Comparison of ENCODE assay signal across 1 cellular context in the genomic region with DNA sequence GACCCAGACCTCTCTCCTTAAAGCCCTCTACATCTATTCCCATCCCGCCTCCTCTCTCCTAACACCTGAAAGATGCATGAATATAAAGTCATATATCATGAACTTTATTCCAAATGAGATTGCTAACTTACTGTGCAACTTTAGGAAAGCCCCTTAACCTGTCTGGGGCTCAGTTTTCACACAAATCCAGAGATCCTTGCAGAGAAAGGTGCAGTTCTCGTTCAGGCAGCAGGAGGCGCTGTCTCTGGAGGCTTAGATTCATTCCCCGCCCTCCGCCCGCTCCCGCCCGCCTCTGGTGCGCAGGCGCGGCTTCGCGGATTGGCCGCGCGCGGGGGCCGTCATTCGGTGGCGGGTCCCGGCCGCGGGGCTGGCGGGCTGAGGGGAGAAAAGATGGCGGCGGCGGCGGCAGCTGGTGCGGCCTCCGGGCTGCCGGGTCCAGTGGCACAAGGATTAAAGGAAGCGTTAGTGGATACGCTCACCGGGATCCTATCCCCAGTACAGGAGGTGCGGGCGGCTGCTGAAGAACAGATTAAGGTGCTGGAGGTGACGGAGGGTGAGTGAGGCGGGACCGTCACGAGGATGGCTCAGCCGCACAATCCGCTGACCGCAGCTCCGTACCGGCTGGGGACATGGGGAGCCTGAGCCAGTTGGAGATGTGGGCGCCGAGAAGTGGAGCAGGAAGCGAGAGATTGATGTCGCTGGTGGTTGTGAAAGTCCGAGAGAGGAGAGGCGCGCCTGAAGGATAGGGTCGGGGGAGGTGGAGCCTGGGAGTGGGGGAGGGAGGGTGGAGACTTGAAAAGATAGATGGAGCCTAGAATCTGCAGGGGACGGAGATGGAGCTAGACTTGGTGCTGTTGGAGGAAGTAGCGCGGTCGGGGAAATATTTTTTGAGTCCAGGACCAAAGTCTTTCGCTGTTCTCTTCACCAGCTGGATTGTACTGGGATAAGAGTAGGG.
TF ChIP-seq lines count a peak whose summit lies in the region.

A gene (plus strand): TSS at position 338 of the 955 bp plus-strand sequence. CDS start 53 bp downstream, at position 391.

TF ChIP-seq in HepG2, 621 proteins besides CTCF, POLR2A, EP300 and RAD21 (continued from another document and continues in another):
- TF ChIP-seq, protein P1, sequence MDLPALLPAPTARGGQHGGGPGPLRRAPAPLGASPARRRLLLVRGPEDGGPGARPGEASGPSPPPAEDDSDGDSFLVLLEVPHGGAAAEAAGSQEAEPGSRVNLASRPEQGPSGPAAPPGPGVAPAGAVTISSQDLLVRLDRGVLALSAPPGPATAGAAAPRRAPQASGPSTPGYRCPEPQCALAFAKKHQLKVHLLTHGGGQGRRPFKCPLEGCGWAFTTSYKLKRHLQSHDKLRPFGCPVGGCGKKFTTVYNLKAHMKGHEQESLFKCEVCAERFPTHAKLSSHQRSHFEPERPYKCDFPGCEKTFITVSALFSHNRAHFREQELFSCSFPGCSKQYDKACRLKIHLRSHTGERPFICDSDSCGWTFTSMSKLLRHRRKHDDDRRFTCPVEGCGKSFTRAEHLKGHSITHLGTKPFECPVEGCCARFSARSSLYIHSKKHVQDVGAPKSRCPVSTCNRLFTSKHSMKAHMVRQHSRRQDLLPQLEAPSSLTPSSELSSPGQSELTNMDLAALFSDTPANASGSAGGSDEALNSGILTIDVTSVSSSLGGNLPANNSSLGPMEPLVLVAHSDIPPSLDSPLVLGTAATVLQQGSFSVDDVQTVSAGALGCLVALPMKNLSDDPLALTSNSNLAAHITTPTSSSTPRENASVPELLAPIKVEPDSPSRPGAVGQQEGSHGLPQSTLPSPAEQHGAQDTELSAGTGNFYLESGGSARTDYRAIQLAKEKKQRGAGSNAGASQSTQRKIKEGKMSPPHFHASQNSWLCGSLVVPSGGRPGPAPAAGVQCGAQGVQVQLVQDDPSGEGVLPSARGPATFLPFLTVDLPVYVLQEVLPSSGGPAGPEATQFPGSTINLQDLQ (CRISPR knock-in tag; IDR thresholded peaks at IDR 0.05) = peak; percentile 75; the same call in 1 of the 2 replicates
- TF ChIP-seq NFE2 (CRISPR knock-in tag; IDR thresholded peaks at IDR 0.05) (no peak), XBP1 (CRISPR knock-in tag; IDR thresholded peaks at IDR 0.05) (no peak), ETV6 (CRISPR knock-in tag; conservative IDR thresholded peaks at IDR 0.05) (peak; percentile 29; the same call in 1 of the 2 replicates), ZSCAN9 (CRISPR knock-in tag; IDR thresholded peaks at IDR 0.05; ENCODE audit: borderline replicate concordance) (peak; percentile 55; the same call in 1 of the 2 replicates), ATAD3A (CRISPR knock-in tag; IDR thresholded peaks at IDR 0.05) (0 out of 2 replicates have a peak, but pooled peaks have one; percentile 61), SCMH1 (CRISPR knock-in tag; IDR thresholded peaks at IDR 0.05; ENCODE audit: borderline replicate concordance) (no peak), ZNF773 (CRISPR knock-in tag; IDR thresholded peaks at IDR 0.05; ENCODE audit: borderline replicate concordance) (no peak), KDM3A (CRISPR knock-in tag; IDR thresholded peaks at IDR 0.05; ENCODE audit: low read depth) (no peak), NFRKB (IDR thresholded peaks at IDR 0.05) (peak; percentile 27; the same call in 1 of the 2 replicates), ZNF354B (CRISPR knock-in tag; IDR thresholded peaks at IDR 0.05) (no peak), ZNF383 (CRISPR knock-in tag; IDR thresholded peaks at IDR 0.05; ENCODE audit: borderline replicate concordance) (no peak), RBM22 (optimal IDR thresholded peaks at IDR 0.05; ENCODE audit: low read length) (no peak), MXD4 (CRISPR knock-in tag; IDR thresholded peaks at IDR 0.05) (0 out of 2 replicates have a peak, but pooled peaks have one; percentile 36), RFXAP (CRISPR knock-in tag; IDR thresholded peaks at IDR 0.05; ENCODE audit: borderline replicate concordance) (no peak), ZNF510 (CRISPR knock-in tag; IDR thresholded peaks at IDR 0.05; ENCODE audit: low read depth) (no peak), DMAP1 (CRISPR knock-in tag; IDR thresholded peaks at IDR 0.05) (peak; percentile 88), ZNF101 (CRISPR knock-in tag; IDR thresholded peaks at IDR 0.05; ENCODE audit: borderline replicate concordance, low read depth) (no peak), ZNF772 (CRISPR knock-in tag; IDR thresholded peaks at IDR 0.05) (peak; percentile 71; the same call in 1 of the 2 replicates), JUN (CRISPR knock-in tag; IDR thresholded peaks at IDR 0.05) (no peak), ATF7-NPFF (CRISPR knock-in tag; IDR thresholded peaks at IDR 0.05; ENCODE audit: low read depth) (peak; percentile 85), MXI1 (IDR thresholded peaks at IDR 0.05; ENCODE audit: borderline replicate concordance, low read depth, low read length) (0 out of 3 replicates have a peak, but pooled peaks have one; percentile 29), DPF2 (CRISPR knock-in tag; IDR thresholded peaks at IDR 0.05; ENCODE audit: borderline replicate concordance, low read depth) (no peak), NONO (IDR thresholded peaks at IDR 0.05) (no peak), NONO (CRISPR knock-in tag; conservative IDR thresholded peaks at IDR 0.05) (peak; percentile 61), MIXL1 (CRISPR knock-in tag; IDR thresholded peaks at IDR 0.05) (no peak), ZNF546 (CRISPR knock-in tag; conservative IDR thresholded peaks at IDR 0.05) (0 out of 2 replicates have a peak, but pooled peaks have one; percentile 36), ZKSCAN5 (CRISPR knock-in tag; IDR thresholded peaks at IDR 0.05) (no peak), ZNF556 (CRISPR knock-in tag; IDR thresholded peaks at IDR 0.05; ENCODE audit: borderline replicate concordance) (peak; percentile 71; the same call in 1 of the 2 replicates), ZNF124 (CRISPR knock-in tag; IDR thresholded peaks at IDR 0.05) (0 out of 2 replicates have a peak, but pooled peaks have one; percentile 19), ZNF333 (CRISPR knock-in tag; IDR thresholded peaks at IDR 0.05; ENCODE audit: borderline replicate concordance) (0 out of 2 replicates have a peak, but pooled peaks have one; percentile 53), ZNF451 (CRISPR knock-in tag; IDR thresholded peaks at IDR 0.05) (peak; percentile 76; the same call in 1 of the 2 replicates), ZNF17 (CRISPR knock-in tag; IDR thresholded peaks at IDR 0.05) (no peak), ZNF777 (CRISPR knock-in tag; IDR thresholded peaks at IDR 0.05) (no peak; the same call in 1 of the 2 replicates)
- TF ChIP-seq, protein P2, sequence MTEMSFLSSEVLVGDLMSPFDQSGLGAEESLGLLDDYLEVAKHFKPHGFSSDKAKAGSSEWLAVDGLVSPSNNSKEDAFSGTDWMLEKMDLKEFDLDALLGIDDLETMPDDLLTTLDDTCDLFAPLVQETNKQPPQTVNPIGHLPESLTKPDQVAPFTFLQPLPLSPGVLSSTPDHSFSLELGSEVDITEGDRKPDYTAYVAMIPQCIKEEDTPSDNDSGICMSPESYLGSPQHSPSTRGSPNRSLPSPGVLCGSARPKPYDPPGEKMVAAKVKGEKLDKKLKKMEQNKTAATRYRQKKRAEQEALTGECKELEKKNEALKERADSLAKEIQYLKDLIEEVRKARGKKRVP (CRISPR knock-in tag; IDR thresholded peaks at IDR 0.05) = 0 out of 4 replicates have a peak, but pooled peaks of 1 of the 2 experiments have one; percentile 22
- TF ChIP-seq, protein P3, sequence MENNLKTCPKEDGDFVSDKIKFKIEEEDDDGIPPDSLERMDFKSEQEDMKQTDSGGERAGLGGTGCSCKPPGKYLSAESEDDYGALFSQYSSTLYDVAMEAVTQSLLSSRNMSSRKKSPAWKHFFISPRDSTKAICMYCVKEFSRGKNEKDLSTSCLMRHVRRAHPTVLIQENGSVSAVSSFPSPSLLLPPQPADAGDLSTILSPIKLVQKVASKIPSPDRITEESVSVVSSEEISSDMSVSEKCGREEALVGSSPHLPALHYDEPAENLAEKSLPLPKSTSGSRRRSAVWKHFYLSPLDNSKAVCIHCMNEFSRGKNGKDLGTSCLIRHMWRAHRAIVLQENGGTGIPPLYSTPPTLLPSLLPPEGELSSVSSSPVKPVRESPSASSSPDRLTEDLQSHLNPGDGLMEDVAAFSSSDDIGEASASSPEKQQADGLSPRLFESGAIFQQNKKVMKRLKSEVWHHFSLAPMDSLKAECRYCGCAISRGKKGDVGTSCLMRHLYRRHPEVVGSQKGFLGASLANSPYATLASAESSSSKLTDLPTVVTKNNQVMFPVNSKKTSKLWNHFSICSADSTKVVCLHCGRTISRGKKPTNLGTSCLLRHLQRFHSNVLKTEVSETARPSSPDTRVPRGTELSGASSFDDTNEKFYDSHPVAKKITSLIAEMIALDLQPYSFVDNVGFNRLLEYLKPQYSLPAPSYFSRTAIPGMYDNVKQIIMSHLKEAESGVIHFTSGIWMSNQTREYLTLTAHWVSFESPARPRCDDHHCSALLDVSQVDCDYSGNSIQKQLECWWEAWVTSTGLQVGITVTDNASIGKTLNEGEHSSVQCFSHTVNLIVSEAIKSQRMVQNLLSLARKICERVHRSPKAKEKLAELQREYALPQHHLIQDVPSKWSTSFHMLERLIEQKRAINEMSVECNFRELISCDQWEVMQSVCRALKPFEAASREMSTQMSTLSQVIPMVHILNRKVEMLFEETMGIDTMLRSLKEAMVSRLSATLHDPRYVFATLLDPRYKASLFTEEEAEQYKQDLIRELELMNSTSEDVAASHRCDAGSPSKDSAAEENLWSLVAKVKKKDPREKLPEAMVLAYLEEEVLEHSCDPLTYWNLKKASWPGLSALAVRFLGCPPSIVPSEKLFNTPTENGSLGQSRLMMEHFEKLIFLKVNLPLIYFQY (CRISPR knock-in tag; IDR thresholded peaks at IDR 0.05; ENCODE audit: borderline replicate concordance) = peak; percentile 38; the same call in 1 of the 2 replicates
- TF ChIP-seq, protein P4, sequence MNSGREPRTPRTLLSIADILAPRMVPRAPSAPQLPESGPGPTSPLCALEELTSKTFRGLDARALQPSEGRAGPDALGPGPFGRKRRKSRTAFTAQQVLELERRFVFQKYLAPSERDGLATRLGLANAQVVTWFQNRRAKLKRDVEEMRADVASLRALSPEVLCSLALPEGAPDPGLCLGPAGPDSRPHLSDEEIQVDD (CRISPR knock-in tag; IDR thresholded peaks at IDR 0.05; ENCODE audit: borderline replicate concordance) = no peak
- TF ChIP-seq, protein P5, sequence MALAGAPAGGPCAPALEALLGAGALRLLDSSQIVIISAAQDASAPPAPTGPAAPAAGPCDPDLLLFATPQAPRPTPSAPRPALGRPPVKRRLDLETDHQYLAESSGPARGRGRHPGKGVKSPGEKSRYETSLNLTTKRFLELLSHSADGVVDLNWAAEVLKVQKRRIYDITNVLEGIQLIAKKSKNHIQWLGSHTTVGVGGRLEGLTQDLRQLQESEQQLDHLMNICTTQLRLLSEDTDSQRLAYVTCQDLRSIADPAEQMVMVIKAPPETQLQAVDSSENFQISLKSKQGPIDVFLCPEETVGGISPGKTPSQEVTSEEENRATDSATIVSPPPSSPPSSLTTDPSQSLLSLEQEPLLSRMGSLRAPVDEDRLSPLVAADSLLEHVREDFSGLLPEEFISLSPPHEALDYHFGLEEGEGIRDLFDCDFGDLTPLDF (CRISPR knock-in tag; IDR thresholded peaks at IDR 0.05) = peak; percentile 93
- TF ChIP-seq, protein P6, sequence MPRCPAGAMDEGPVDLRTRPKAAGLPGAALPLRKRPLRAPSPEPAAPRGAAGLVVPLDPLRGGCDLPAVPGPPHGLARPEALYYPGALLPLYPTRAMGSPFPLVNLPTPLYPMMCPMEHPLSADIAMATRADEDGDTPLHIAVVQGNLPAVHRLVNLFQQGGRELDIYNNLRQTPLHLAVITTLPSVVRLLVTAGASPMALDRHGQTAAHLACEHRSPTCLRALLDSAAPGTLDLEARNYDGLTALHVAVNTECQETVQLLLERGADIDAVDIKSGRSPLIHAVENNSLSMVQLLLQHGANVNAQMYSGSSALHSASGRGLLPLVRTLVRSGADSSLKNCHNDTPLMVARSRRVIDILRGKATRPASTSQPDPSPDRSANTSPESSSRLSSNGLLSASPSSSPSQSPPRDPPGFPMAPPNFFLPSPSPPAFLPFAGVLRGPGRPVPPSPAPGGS (CRISPR knock-in tag; IDR thresholded peaks at IDR 0.05) = peak; percentile 66; the same call in 1 of the 2 replicates
- TF ChIP-seq, protein P7, sequence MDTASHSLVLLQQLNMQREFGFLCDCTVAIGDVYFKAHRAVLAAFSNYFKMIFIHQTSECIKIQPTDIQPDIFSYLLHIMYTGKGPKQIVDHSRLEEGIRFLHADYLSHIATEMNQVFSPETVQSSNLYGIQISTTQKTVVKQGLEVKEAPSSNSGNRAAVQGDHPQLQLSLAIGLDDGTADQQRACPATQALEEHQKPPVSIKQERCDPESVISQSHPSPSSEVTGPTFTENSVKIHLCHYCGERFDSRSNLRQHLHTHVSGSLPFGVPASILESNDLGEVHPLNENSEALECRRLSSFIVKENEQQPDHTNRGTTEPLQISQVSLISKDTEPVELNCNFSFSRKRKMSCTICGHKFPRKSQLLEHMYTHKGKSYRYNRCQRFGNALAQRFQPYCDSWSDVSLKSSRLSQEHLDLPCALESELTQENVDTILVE (CRISPR knock-in tag; IDR thresholded peaks at IDR 0.05) = no peak; the same call in 1 of the 2 replicates
- TF ChIP-seq, protein P8, sequence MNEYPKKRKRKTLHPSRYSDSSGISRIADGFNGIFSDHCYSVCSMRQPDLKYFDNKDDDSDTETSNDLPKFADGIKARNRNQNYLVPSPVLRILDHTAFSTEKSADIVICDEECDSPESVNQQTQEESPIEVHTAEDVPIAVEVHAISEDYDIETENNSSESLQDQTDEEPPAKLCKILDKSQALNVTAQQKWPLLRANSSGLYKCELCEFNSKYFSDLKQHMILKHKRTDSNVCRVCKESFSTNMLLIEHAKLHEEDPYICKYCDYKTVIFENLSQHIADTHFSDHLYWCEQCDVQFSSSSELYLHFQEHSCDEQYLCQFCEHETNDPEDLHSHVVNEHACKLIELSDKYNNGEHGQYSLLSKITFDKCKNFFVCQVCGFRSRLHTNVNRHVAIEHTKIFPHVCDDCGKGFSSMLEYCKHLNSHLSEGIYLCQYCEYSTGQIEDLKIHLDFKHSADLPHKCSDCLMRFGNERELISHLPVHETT (CRISPR knock-in tag; conservative IDR thresholded peaks at IDR 0.05) = no peak
- TF ChIP-seq, protein P9, sequence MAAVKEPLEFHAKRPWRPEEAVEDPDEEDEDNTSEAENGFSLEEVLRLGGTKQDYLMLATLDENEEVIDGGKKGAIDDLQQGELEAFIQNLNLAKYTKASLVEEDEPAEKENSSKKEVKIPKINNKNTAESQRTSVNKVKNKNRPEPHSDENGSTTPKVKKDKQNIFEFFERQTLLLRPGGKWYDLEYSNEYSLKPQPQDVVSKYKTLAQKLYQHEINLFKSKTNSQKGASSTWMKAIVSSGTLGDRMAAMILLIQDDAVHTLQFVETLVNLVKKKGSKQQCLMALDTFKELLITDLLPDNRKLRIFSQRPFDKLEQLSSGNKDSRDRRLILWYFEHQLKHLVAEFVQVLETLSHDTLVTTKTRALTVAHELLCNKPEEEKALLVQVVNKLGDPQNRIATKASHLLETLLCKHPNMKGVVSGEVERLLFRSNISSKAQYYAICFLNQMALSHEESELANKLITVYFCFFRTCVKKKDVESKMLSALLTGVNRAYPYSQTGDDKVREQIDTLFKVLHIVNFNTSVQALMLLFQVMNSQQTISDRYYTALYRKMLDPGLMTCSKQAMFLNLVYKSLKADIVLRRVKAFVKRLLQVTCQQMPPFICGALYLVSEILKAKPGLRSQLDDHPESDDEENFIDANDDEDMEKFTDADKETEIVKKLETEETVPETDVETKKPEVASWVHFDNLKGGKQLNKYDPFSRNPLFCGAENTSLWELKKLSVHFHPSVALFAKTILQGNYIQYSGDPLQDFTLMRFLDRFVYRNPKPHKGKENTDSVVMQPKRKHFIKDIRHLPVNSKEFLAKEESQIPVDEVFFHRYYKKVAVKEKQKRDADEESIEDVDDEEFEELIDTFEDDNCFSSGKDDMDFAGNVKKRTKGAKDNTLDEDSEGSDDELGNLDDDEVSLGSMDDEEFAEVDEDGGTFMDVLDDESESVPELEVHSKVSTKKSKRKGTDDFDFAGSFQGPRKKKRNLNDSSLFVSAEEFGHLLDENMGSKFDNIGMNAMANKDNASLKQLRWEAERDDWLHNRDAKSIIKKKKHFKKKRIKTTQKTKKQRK (IDR thresholded peaks at IDR 0.05; ENCODE audit: low read length) = no peak
